ENCODE assay signal across 18 cellular contexts in the genomic region with DNA sequence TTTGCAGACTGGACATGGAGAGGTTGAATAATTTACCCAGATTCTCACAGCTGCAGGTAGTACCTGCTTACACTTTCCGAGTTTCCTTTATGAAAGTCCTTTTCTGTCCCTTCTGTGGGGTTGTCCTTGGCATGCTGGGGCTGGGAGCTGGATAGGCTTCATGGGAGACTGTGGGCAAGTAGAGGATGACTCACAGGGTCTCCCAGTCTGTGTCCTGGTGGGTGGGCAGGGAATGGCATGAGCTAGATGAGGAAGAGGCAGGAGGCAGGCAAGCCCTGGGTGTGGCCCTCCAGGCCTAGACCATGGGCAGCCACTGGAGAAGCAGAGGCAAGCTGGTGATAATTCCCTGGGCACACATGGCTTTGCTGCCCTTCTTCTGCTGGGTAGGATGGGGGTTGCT.
"Had no signal": no experiment of that assay in that cellular context is flagged by ENCODE, and none has a peak within 500 bp of the region (broad histone marks: within the 10 kb centered on the region; RNA-seq: fewer than 3 reads in every experiment).

No MANE protein-coding gene starts in this region.

- H3K27ac Mint-ChIP-seq: activated naive CD8-positive, alpha-beta T cell; natural killer cell treated with Interleukin-12 subunit alpha and Interleukin-12 subunit beta and Interleukin-15 and Interleukin-18, amount 100 ng/mL, for 72 hours; stimulated activated naive B cell treated with anti-CD40 and anti-IgM and Interleukin-4, amounts not matched to agents 10 μg/mL and 1 μg/mL and 100 μg/mL, for 72 hours had no signal

- ATAC-seq: lower lobe of right lung; stimulated activated naive B cell treated with anti-CD40 and anti-IgM and Interleukin-4, amounts not matched to agents 10 μg/mL and 1 μg/mL and 100 μg/mL, for 72 hours had no signal

- H3K4me1 Mint-ChIP-seq: stimulated activated naive B cell treated with anti-CD40 and anti-IgM and Interleukin-4, amounts not matched to agents 10 μg/mL and 1 μg/mL and 100 μg/mL, for 72 hours had no signal

- H3K9me3 ChIP-seq: lower lobe of right lung, sigmoid colon, thoracic aorta, upper lobe of left lung had no signal

- H3K36me3 ChIP-seq: lower lobe of right lung had no signal

- H3K9me3 Mint-ChIP-seq: brain; natural killer cell treated with Interleukin-12 subunit alpha and Interleukin-12 subunit beta and Interleukin-15 and Interleukin-18, amount 100 ng/mL, for 72 hours; stimulated activated naive B cell treated with anti-CD40 and anti-IgM and Interleukin-4, amounts not matched to agents 10 μg/mL and 1 μg/mL and 100 μg/mL, for 72 hours had no signal

- H3K27me3 Mint-ChIP-seq: activated naive CD8-positive, alpha-beta T cell had no signal

- H3K36me3 Mint-ChIP-seq: activated naive CD8-positive, alpha-beta T cell; brain; natural killer cell treated with Interleukin-12 subunit alpha and Interleukin-12 subunit beta and Interleukin-15 and Interleukin-18, amount 100 ng/mL, for 72 hours; stimulated activated naive B cell treated with anti-CD40 and anti-IgM and Interleukin-4, amounts not matched to agents 10 μg/mL and 1 μg/mL and 100 μg/mL, for 72 hours had no signal

- H3K4me3 ChIP-seq: dorsolateral prefrontal cortex, lower lobe of right lung, sigmoid colon, thoracic aorta, upper lobe of left lung had no signal

- H3K4me3 Mint-ChIP-seq: activated naive CD8-positive, alpha-beta T cell; brain; natural killer cell treated with Interleukin-12 subunit alpha and Interleukin-12 subunit beta and Interleukin-15 and Interleukin-18, amount 100 ng/mL, for 72 hours; stimulated activated naive B cell treated with anti-CD40 and anti-IgM and Interleukin-4, amounts not matched to agents 10 μg/mL and 1 μg/mL and 100 μg/mL, for 72 hours had no signal

- H3K27me3 ChIP-seq: dorsolateral prefrontal cortex, sigmoid colon, upper lobe of left lung had no signal

- FAIRE-seq: colon, islet of Langerhans had no signal

- DNase-seq: activated CD4-positive, alpha-beta T cell treated with anti-CD3 and anti-CD28 coated beads, Interleukin-2, amount 50 U/mL, for 4 hours; activated gamma-delta T cell treated with Interleukin-2 at 50 U/mL for 16 hours; amniotic stem cell; central memory CD4-positive, alpha-beta T cell; dorsolateral prefrontal cortex; hippocampal formation; lower lobe of right lung; sigmoid colon; stimulated activated naive B cell treated with anti-CD40 and anti-IgM and Interleukin-4, amounts not matched to agents 10 μg/mL and 1 μg/mL and 100 μg/mL, for 72 hours; T-helper 2 cell; upper lobe of left lung; WERI-Rb-1 had no signal

- H3K27ac ChIP-seq: dorsolateral prefrontal cortex, lower lobe of right lung, sigmoid colon, thoracic aorta, upper lobe of left lung, WERI-Rb-1 had no signal
